Comparison of ENCODE assay signal across 8 cellular contexts in genomic region chr14:105181542-105182295, GRCh38. TPM values are rescaled to one million over a fixed set of nuclear protein-coding genes. Genes with fewer than 3 reads are reported as not detected.
DNase-seq lines count a peak whose midpoint lies in the region; ATAC-seq and TF ChIP-seq lines count a peak whose summit lies in the region.

No MANE protein-coding gene starts in this region.

- no peak for DNase-seq in CD8-positive, alpha-beta T cell
- no peak for DNase-seq in central memory CD8-positive, alpha-beta T cell (ENCODE audit: low spot score in 2 of 2)
- DNase-seq in neural progenitor cell (ENCODE audit: low spot score), result no peak
- no peak for DNase-seq in stimulated activated naive CD4-positive, alpha-beta T cell treated with Interleukin-2 at 50 U/mL for 16 hours (lab: John Stamatoyannopoulos, UW)
- no peak for DNase-seq in NAMALWA (ENCODE audit: low spot score)
- DNase-seq in ureter (ENCODE audit: low spot score), result no peak

- H3K4me3 ChIP-seq in CD8-positive, alpha-beta T cell (ENCODE audit: low read depth, low read length), result no peak overlapping the region
- peak overlapping the region; percentile 74 for H3K4me3 ChIP-seq in neural progenitor cell

- H3K9me3 ChIP-seq in CD8-positive, alpha-beta T cell (ENCODE audit: low read length), result no peaks in the 10 kb centered on the region
- H3K9me3 ChIP-seq in neural progenitor cell (ENCODE audit: low read depth), result no peaks in the 10 kb centered on the region

- peaks cover 14% of the 10 kb centered on the region for H3K4me1 Mint-ChIP-seq in CD8-positive, alpha-beta T cell (ENCODE audit: low read depth)
- H3K4me1 Mint-ChIP-seq in central memory CD8-positive, alpha-beta T cell, result no peaks in the 10 kb centered on the region
- peaks cover 8% of the 10 kb centered on the region for H3K4me1 Mint-ChIP-seq in neural progenitor cell

- TF ChIP-seq EP300 in Ishikawa (IDR thresholded peaks at IDR 0.05; ENCODE audit: borderline replicate concordance), result no peak

- no peak for TF ChIP-seq CTCF in CD8-positive, alpha-beta T cell (IDR thresholded peaks at IDR 0.05)
- no peak for TF ChIP-seq CTCF in neural progenitor cell (IDR thresholded peaks at IDR 0.05)

- no peaks in the 10 kb centered on the region for H3K27me3 Mint-ChIP-seq in CD8-positive, alpha-beta T cell (ENCODE audit: low read depth)
- H3K27me3 Mint-ChIP-seq in central memory CD8-positive, alpha-beta T cell, result peaks cover 12% of the 10 kb centered on the region
- peaks cover 22% of the 10 kb centered on the region for H3K27me3 Mint-ChIP-seq in neural progenitor cell (ENCODE audit: insufficient read depth, low read depth)

- H3K36me3 ChIP-seq in CD8-positive, alpha-beta T cell (ENCODE audit: insufficient read depth, low read length), result no peaks in the 10 kb centered on the region
- H3K36me3 ChIP-seq in neural progenitor cell, result no peaks in the 10 kb centered on the region

- no peak for TF ChIP-seq RAD21 in Ishikawa (IDR thresholded peaks at IDR 0.05; ENCODE audit: low read depth)

- H3K4me1 ChIP-seq in CD8-positive, alpha-beta T cell (ENCODE audit: insufficient read depth, low read length), result peaks cover 23% of the 10 kb centered on the region
- H3K4me1 ChIP-seq in neural progenitor cell, result peaks cover 4% of the 10 kb centered on the region

- peak overlapping the region; percentile 65 for H3K4me3 Mint-ChIP-seq in CD8-positive, alpha-beta T cell
- peak overlapping the region; percentile 56 for H3K4me3 Mint-ChIP-seq in central memory CD8-positive, alpha-beta T cell
- H3K4me3 Mint-ChIP-seq in neural progenitor cell, result peak overlapping the region; percentile 82

- no peak overlapping the region for H3K27ac Mint-ChIP-seq in CD8-positive, alpha-beta T cell
- no peak overlapping the region for H3K27ac Mint-ChIP-seq in central memory CD8-positive, alpha-beta T cell (ENCODE audit: low read depth)
- no peak overlapping the region for H3K27ac Mint-ChIP-seq in neural progenitor cell

- H3K79me2 ChIP-seq in neural progenitor cell (ENCODE audit: low read depth), result no peaks in the 10 kb centered on the region

- CTCF ChIA-PET in CD8-positive, alpha-beta T cell (lab: Charles Lee), result interaction anchor here (0.6 to 1.3 kb wide), 2 partner anchors 12 to 207 kb away, joined by 3 to 6 read pairs; no protein-coding TSS in a partner anchor

- H3K4me2 ChIP-seq in neural progenitor cell, result peak overlapping the region; percentile 70

- H2AFZ ChIP-seq in neural progenitor cell (replicated peaks), result no peak overlapping the region

- no peak overlapping the region for H3K9ac ChIP-seq in neural progenitor cell

- no peaks in the 10 kb centered on the region for H3K9me3 Mint-ChIP-seq in CD8-positive, alpha-beta T cell
- no peaks in the 10 kb centered on the region for H3K9me3 Mint-ChIP-seq in central memory CD8-positive, alpha-beta T cell
- no peaks in the 10 kb centered on the region for H3K9me3 Mint-ChIP-seq in neural progenitor cell

- intact Hi-C loops in CD8-positive, alpha-beta T cell (cut with DNase I, micrococcal nuclease), result loop anchor here (1.0 to 10.0 kb wide), 10 partner anchors 63 to 429 kb away; partner anchors contain the start of genes BRF1 (in 2 of the 2), TEDC1 (in 2 of the 2), BTBD6 (in 1 of the 2) and CDCA4 (in 1 of the 2)

- H4K20me1 ChIP-seq in neural progenitor cell (ENCODE audit: low read depth), result peaks cover 31% of the 10 kb centered on the region

- peaks cover 23% of the 10 kb centered on the region for H3F3A ChIP-seq in neural progenitor cell (ENCODE audit: low read depth)

- H3K27ac ChIP-seq in CD8-positive, alpha-beta T cell (ENCODE audit: low read depth, low read length), result no peak overlapping the region
- H3K27ac ChIP-seq in neural progenitor cell, result no peak overlapping the region

- no peak for ATAC-seq in CD8-positive, alpha-beta T cell
- no peak for ATAC-seq in central memory CD8-positive, alpha-beta T cell (replicated peaks; ENCODE audit: extremely low read depth, poor library complexity, severe bottlenecking)
- no peak for ATAC-seq in HG02973 (IDR thresholded peaks at IDR 0.05; ENCODE audit: unreplicated experiment)

- POLR2A ChIA-PET in CD8-positive, alpha-beta T cell (lab: Charles Lee), result interaction anchor here (0.7 kb wide), 1 partner anchor 13 kb away, joined by 3 read pairs; the partner anchor contains the start of gene JAG2

- H3K36me3 Mint-ChIP-seq in CD8-positive, alpha-beta T cell, result no peaks in the 10 kb centered on the region
- peaks cover 5% of the 10 kb centered on the region for H3K36me3 Mint-ChIP-seq in central memory CD8-positive, alpha-beta T cell (ENCODE audit: insufficient read depth)
- no peaks in the 10 kb centered on the region for H3K36me3 Mint-ChIP-seq in neural progenitor cell

- H3K27me3 ChIP-seq in CD8-positive, alpha-beta T cell (ENCODE audit: insufficient read depth, low read length), result no peaks in the 10 kb centered on the region
- peaks cover 32% of the 10 kb centered on the region for H3K27me3 ChIP-seq in neural progenitor cell

TF ChIP-seq in Ishikawa, 13 proteins besides CTCF, POLR2A, EP300 and RAD21:
- peak; percentile 14; the same call in 1 of the 2 replicates for TF ChIP-seq ZBTB7A (IDR thresholded peaks at IDR 0.05; ENCODE audit: low read depth)
- TF ChIP-seq, protein P1, sequence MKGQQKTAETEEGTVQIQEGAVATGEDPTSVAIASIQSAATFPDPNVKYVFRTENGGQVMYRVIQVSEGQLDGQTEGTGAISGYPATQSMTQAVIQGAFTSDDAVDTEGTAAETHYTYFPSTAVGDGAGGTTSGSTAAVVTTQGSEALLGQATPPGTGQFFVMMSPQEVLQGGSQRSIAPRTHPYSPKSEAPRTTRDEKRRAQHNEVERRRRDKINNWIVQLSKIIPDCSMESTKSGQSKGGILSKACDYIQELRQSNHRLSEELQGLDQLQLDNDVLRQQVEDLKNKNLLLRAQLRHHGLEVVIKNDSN (IDR thresholded peaks at IDR 0.05), result no peak

RNA-seq across cellular contexts. Expression of gene NUDT14, which starts 0.6 kb away (rescaled TPM):
- total RNA-seq in CD8-positive, alpha-beta T cell, result 1 to 10 TPM; 5.7 to 6.2 TPM
- 5.5 and 27.0 TPM in 2 replicates for total RNA-seq in neural progenitor cell (ENCODE audit: low replicate concordance)
- total RNA-seq in ureter, result 42.4 TPM

RNA-seq across cellular contexts. Expression of gene JAG2, which starts 13.1 kb away (rescaled TPM):
- total RNA-seq in CD8-positive, alpha-beta T cell, result under 1 TPM; 0.72 to 0.84 TPM
- total RNA-seq in neural progenitor cell (ENCODE audit: low replicate concordance) (2.1 and 4.3 TPM in 2 replicates), ureter (42.2 TPM)
